Comparison of ENCODE assay signal across 1 cellular context in genomic region chr16:89711601-89712475, GRCh38.
A peak's percentile ranks its signal among the peaks of the same experiment; 100 is the strongest.
TF ChIP-seq lines count a peak whose summit lies in the region.

No MANE protein-coding gene starts in this region.

TF ChIP-seq in K562, 482 proteins besides CTCF, POLR2A, EP300 and RAD21 (continued from another document and continues in another):
- TF ChIP-seq NKRF (IDR thresholded peaks at IDR 0.05; ENCODE audit: borderline replicate concordance): peak; percentile 90
- TF ChIP-seq HNRNPUL1 (IDR thresholded peaks at IDR 0.05; ENCODE audit: low read length): no peak
- TF ChIP-seq ZNF395 (CRISPR knock-in tag; IDR thresholded peaks at IDR 0.05): peak; percentile 48; the same call in 1 of the 2 replicates
- no peak for TF ChIP-seq CREB5 (CRISPR knock-in tag; IDR thresholded peaks at IDR 0.05)
- TF ChIP-seq BRD4 (IDR thresholded peaks at IDR 0.05): no peak
- no peak for TF ChIP-seq ILF3 (IDR thresholded peaks at IDR 0.05; ENCODE audit: borderline replicate concordance)
- no peak for TF ChIP-seq JUND (IDR thresholded peaks at IDR 0.05; ENCODE audit: borderline replicate concordance, low read depth, low read length)
- no peak for TF ChIP-seq JUND (tag; IDR thresholded peaks at IDR 0.05; ENCODE audit: borderline replicate concordance, low read depth, low read length)
- no peak for TF ChIP-seq CBX2 (IDR thresholded peaks at IDR 0.05; ENCODE audit: insufficient read depth, low read length, poor library complexity, severe bottlenecking)
- no peak for TF ChIP-seq ZBTB26 (CRISPR knock-in tag; IDR thresholded peaks at IDR 0.05)
- TF ChIP-seq ARID4B (CRISPR knock-in tag; IDR thresholded peaks at IDR 0.05): peak; percentile 95
- TF ChIP-seq HCFC1 (IDR thresholded peaks at IDR 0.05; ENCODE audit: low read depth, low read length): no peak
- TF ChIP-seq ZBTB12 (CRISPR knock-in tag; IDR thresholded peaks at IDR 0.05): no peak
- 0 out of 2 replicates have a peak, but pooled peaks have one; percentile 22 for TF ChIP-seq DMBX1 (CRISPR knock-in tag; IDR thresholded peaks at IDR 0.05; ENCODE audit: borderline replicate concordance)
- no peak for TF ChIP-seq HOXB6 (CRISPR knock-in tag; IDR thresholded peaks at IDR 0.05; ENCODE audit: borderline replicate concordance)
- no peak for TF ChIP-seq ARID3B (CRISPR knock-in tag; IDR thresholded peaks at IDR 0.05; ENCODE audit: borderline replicate concordance)
- no peak for TF ChIP-seq ZNF507 (tag; conservative IDR thresholded peaks at IDR 0.05)
- no peak for TF ChIP-seq GTF2F1 (IDR thresholded peaks at IDR 0.05; ENCODE audit: low read depth, low read length)
- no peak for TF ChIP-seq RHOXF2B (CRISPR knock-in tag; conservative IDR thresholded peaks at IDR 0.05)
- peak; percentile 54 for TF ChIP-seq CXXC5 (CRISPR knock-in tag; IDR thresholded peaks at IDR 0.05)
- TF ChIP-seq ZNF146 (CRISPR knock-in tag; IDR thresholded peaks at IDR 0.05; ENCODE audit: unreplicated experiment): no peak
- no peak for TF ChIP-seq RFX5 (IDR thresholded peaks at IDR 0.05; ENCODE audit: low read depth, low read length)
- no peak for TF ChIP-seq KAT8 (IDR thresholded peaks at IDR 0.05; ENCODE audit: low read depth)
- no peak for TF ChIP-seq BRCA1 (IDR thresholded peaks at IDR 0.05)
- TF ChIP-seq BRCA1 (CRISPR knock-in tag; IDR thresholded peaks at IDR 0.05): no peak
- no peak for TF ChIP-seq POLR3A (IDR thresholded peaks at IDR 0.05; ENCODE audit: borderline replicate concordance, extremely low read depth, insufficient read depth, insufficient read length)
- TF ChIP-seq ZNF785 (CRISPR knock-in tag; IDR thresholded peaks at IDR 0.05): no peak
- TF ChIP-seq BHLHE40 (IDR thresholded peaks at IDR 0.05; ENCODE audit: low read length): no peak
- TF ChIP-seq ZNF740 (CRISPR knock-in tag; IDR thresholded peaks at IDR 0.05): peak; percentile 39; the same call in 1 of the 2 replicates
- peak in 1 of 2 experiments; percentile 48; a peak in 1 of 4 replicates for TF ChIP-seq ZNF740 (tag; IDR thresholded peaks at IDR 0.05)
- 0 out of 2 replicates have a peak, but pooled peaks have one; percentile 31 for TF ChIP-seq E2F3 (CRISPR knock-in tag; IDR thresholded peaks at IDR 0.05)
- TF ChIP-seq MAFK (IDR thresholded peaks at IDR 0.05; ENCODE audit: low read length): no peak
- no peak for TF ChIP-seq TSC22D4 (tag; IDR thresholded peaks at IDR 0.05)
- no peak for TF ChIP-seq GTF3C2 (IDR thresholded peaks at IDR 0.05; ENCODE audit: borderline replicate concordance, extremely low read depth, insufficient read length)
- no peak for TF ChIP-seq CBX5 (IDR thresholded peaks at IDR 0.05; ENCODE audit: borderline replicate concordance, low read depth)
- no peak for TF ChIP-seq PREB (CRISPR knock-in tag; IDR thresholded peaks at IDR 0.05)
- TF ChIP-seq NFIC (IDR thresholded peaks at IDR 0.05): 0 out of 2 replicates have a peak, but pooled peaks have one; percentile 14
- TF ChIP-seq ZBTB5 (IDR thresholded peaks at IDR 0.05): no peak
